31 cellular contexts compared by ENCODE assay signal in genomic region chr6:144402750-144403149, GRCh38.
"Had no signal": no experiment of that assay in that cellular context is flagged by ENCODE, and none has a peak within 500 bp of the region (broad histone marks: within the 10 kb centered on the region; RNA-seq: fewer than 3 reads in every experiment).

No MANE protein-coding gene starts in this region.

- H3K4me1 ChIP-seq: neural progenitor cell, parathyroid adenoma, testis had no signal

- H3K4me3 Mint-ChIP-seq: immature natural killer cell; mesothelial cell of epicardium; naive B cell; nephron progenitor cell; neural progenitor cell; stimulated activated memory B cell treated with anti-CD40 and anti-IgM and Interleukin-4, amounts not matched to agents 10 μg/mL and 1 μg/mL and 100 μg/mL, for 72 hours had no signal

- H3K27ac ChIP-seq: left lung, neural progenitor cell, neutrophil, parathyroid adenoma, right atrium auricular region, right lobe of liver, testis, thyroid gland, transverse colon, upper lobe of left lung, vagina had no signal

- DNase-seq: hypothalamus; immature natural killer cell; kidney; left colon; left lung; mesendoderm; naive B cell; nephron progenitor cell; occipital lobe; right lobe of liver; stimulated activated CD4-positive, alpha-beta T cell treated with anti-CD3 and anti-CD28 coated beads, Interleukin-1b, Interleukin-23, amount 100 ng/mL, for 48 hours; stimulated activated CD4-positive, alpha-beta T cell treated with anti-CD3 and anti-CD28 coated beads, Interleukin-2, amount 100 ng/mL, for 48 hours; stimulated activated CD4-positive, alpha-beta T cell treated with anti-CD3 and anti-CD28 coated beads, Interleukin-4, amount 100 ng/mL, for 4 hours; stimulated activated CD8-positive, alpha-beta memory T cell treated with anti-CD3 and anti-CD28 coated beads, Interleukin-4, amount 100 ng/mL, for 48 hours; stimulated activated naive CD8-positive, alpha-beta T cell treated with anti-CD3 and anti-CD28 coated beads, Interleukin-15, Interleukin-2, amounts not matched to agents 100 U/mL and 50 U/mL, for 24 hours; stomach; testis; thyroid gland; transverse colon; upper lobe of left lung had no signal

- H3K9ac ChIP-seq: neural progenitor cell, parathyroid adenoma had no signal

- H3K27me3 Mint-ChIP-seq: naive B cell; progenitor cell of endocrine pancreas; stimulated activated memory B cell treated with anti-CD40 and anti-IgM and Interleukin-4, amounts not matched to agents 10 μg/mL and 1 μg/mL and 100 μg/mL, for 72 hours had no signal

- H3K4me3 ChIP-seq: left lung, lung, neural progenitor cell, right atrium auricular region, right lobe of liver, smooth muscle cell, stomach, testis, thyroid gland, transverse colon, upper lobe of left lung, vagina had no signal

- ATAC-seq: left colon; left lung; right lobe of liver; stimulated activated memory B cell treated with anti-CD40 and anti-IgM and Interleukin-4, amounts not matched to agents 10 μg/mL and 1 μg/mL and 100 μg/mL, for 72 hours; stimulated activated naive CD8-positive, alpha-beta T cell treated with anti-CD3 and anti-CD28 coated beads, Interleukin-15, Interleukin-2, amounts not matched to agents 100 U/mL and 50 U/mL, for 24 hours had no signal

- H2AFZ ChIP-seq: neural progenitor cell, parathyroid adenoma had no signal

- H3K9me3 Mint-ChIP-seq: immature natural killer cell had no signal

- H3K27me3 ChIP-seq: left lung, neural progenitor cell, neutrophil, right atrium auricular region, right lobe of liver, stomach, testis, thyroid gland, transverse colon, upper lobe of left lung, vagina had no signal

- H3K9me3 ChIP-seq: neutrophil, right lobe of liver, testis, thyroid gland, vagina had no signal

- H3K36me3 ChIP-seq: neural progenitor cell, right atrium auricular region, right lobe of liver, stomach, thyroid gland, transverse colon, upper lobe of left lung, vagina had no signal

- H3K4me1 Mint-ChIP-seq: nephron progenitor cell, neural progenitor cell had no signal

- FAIRE-seq: islet of Langerhans, kidney had no signal

- H3K27ac Mint-ChIP-seq: neural progenitor cell; progenitor cell of endocrine pancreas; stimulated activated memory B cell treated with anti-CD40 and anti-IgM and Interleukin-4, amounts not matched to agents 10 μg/mL and 1 μg/mL and 100 μg/mL, for 72 hours had no signal

- H3K4me2 ChIP-seq: neural progenitor cell, smooth muscle cell had no signal
